Comparison of ENCODE assay signal across 28 cellular contexts in the genomic region with DNA sequence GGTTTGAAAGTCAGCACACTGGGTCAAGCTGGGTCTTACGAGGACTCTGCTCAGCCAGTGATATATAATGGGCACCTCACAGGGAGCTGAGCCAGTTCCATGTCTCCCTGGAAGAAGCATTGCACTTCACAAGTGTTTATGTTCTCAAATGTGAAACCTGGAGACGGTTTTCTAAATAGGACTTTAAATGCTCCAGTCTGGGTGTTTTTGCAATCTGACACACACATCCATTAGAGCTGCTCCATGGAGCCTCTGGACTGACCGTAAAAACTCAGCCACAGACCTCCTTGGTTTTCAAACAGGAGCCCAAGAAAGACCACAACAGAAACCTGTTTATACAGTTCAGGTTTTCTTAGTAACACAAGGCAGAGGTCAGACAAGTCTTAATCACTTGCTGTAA.
A peak's percentile ranks its signal among the peaks of the same experiment; 100 is the strongest.
DNase-seq lines count a peak whose midpoint lies in the region; TF ChIP-seq lines count a peak whose summit lies in the region.
"Had no signal": no experiment of that assay in that cellular context is flagged by ENCODE, and none has a peak within 500 bp of the region (broad histone marks: within the 10 kb centered on the region; RNA-seq: fewer than 3 reads in every experiment).

No MANE protein-coding gene starts in this region.

- H3K36me3 ChIP-seq in muscle layer of colon (ENCODE audit: insufficient read depth, low read length), result no peaks in the 10 kb centered on the region
- H3K36me3 ChIP-seq in stomach smooth muscle (ENCODE audit: control insufficient read depth in 2 of 2, insufficient read depth in 2 of 2, low read length in 2 of 2), result no peaks in the 10 kb centered on the region
- no peaks in the 10 kb centered on the region for H3K36me3 ChIP-seq in PC-9 (ENCODE audit: low read depth)
- H3K36me3 ChIP-seq: HAP-1 had no signal

- H3K4me3 ChIP-seq in astrocyte of the spinal cord (ENCODE audit: low read depth, low read length) (no peak overlapping the region), muscle layer of colon (ENCODE audit: low read depth in 1 of 2, low read length in 2 of 2) (no peak overlapping the region), stomach smooth muscle (ENCODE audit: low read length in 2 of 2) (no peak overlapping the region), PC-9 (no peak overlapping the region)
- H3K4me3 ChIP-seq: A549, GM12878, GM23248, HAP-1 had no signal

- H4K20me1 ChIP-seq in PC-9 (ENCODE audit: insufficient read depth), result no peaks in the 10 kb centered on the region

- H3K4me1 ChIP-seq in muscle layer of colon (ENCODE audit: insufficient read depth, low read length) (peaks cover 43% of the 10 kb centered on the region), stomach smooth muscle (ENCODE audit: control insufficient read depth, insufficient read depth, low read length) (peaks cover 20% of the 10 kb centered on the region), PC-9 (replicated peaks; ENCODE audit: insufficient read depth) (no peaks in the 10 kb centered on the region)
- H3K4me1 ChIP-seq: A549 had no signal

- H2AFZ ChIP-seq in PC-9, result no peak overlapping the region
- H2AFZ ChIP-seq: GM23248 had no signal

- DNase-seq in M059J (ENCODE audit: low read depth) (peak; percentile 3), astrocyte of the spinal cord (ENCODE audit: low read depth, low spot score) (peak; percentile 62), PC-9 (no peak), SW480 (ENCODE audit: low spot score) (no peak), AML-193 (lab: John Stamatoyannopoulos, UW) (no peak), AG20443 (ENCODE audit: low spot score) (no peak)
- DNase-seq: CD8-positive, alpha-beta T cell; DMS 273 treated with DMSO at 0.1 percent for 48 hours; DMS79; EL; GDM1; GM23248; HFFc6; KBM-7; MM.1S; NCI-H2029; NCI-H446; NCI-H526; NCI-H82; NK-92 treated with Interleukin-12 subunit alpha and Interleukin-12 subunit beta, amount 100 ng/mL, for 24 hours; SHP77 had no signal

- H3K27me3 ChIP-seq in muscle layer of colon (ENCODE audit: control insufficient read depth in 1 of 2, insufficient read depth in 2 of 2, low read length in 2 of 2) (no peaks in the 10 kb centered on the region), stomach smooth muscle (ENCODE audit: control insufficient read depth in 1 of 2, insufficient read depth in 2 of 2, low read length in 2 of 2) (no peaks in the 10 kb centered on the region), PC-9 (ENCODE audit: insufficient read depth, low read depth) (no peaks in the 10 kb centered on the region)

- H3F3A ChIP-seq in PC-9 (ENCODE audit: insufficient read depth, low read depth), result no peaks in the 10 kb centered on the region

- no TSS peak for BruUV-seq in PC-9 (replicated peaks; lab: Mats Ljungman, UMichigan)

- H3K4me2 ChIP-seq in PC-9, result no peak overlapping the region
- H3K4me2 ChIP-seq: A549 had no signal

- intact Hi-C loops in PC-9 (cut with micrococcal nuclease; ENCODE audit: unreplicated experiment), result no loop called here

- H3K9me2 ChIP-seq in PC-9 (ENCODE audit: insufficient read depth), result no peaks in the 10 kb centered on the region

- in situ Hi-C loops in astrocyte of the spinal cord (cut with HindIII; ENCODE audit: low sequenced_read_pairs), result no loop called here

- H3K9me3 ChIP-seq in muscle layer of colon (ENCODE audit: low read length) (no peaks in the 10 kb centered on the region), stomach smooth muscle (ENCODE audit: control insufficient read depth in 2 of 2, low read length in 2 of 2) (no peaks in the 10 kb centered on the region), PC-9 (ENCODE audit: insufficient read depth, low read depth) (no peaks in the 10 kb centered on the region)
- H3K9me3 ChIP-seq: A549, HAP-1 had no signal

- TF ChIP-seq CTCF in astrocyte of the spinal cord (IDR thresholded peaks at IDR 0.05; ENCODE audit: low read depth, low read length) (no peak), PC-9 (conservative IDR thresholded peaks at IDR 0.05) (no peak)

- CTCF ChIA-PET in PC-9 (lab: Charles Lee), result no interaction called here

- POLR2A ChIA-PET in PC-9 (lab: Charles Lee; ENCODE audit: unreplicated experiment), result no interaction called here

- H3K27ac ChIP-seq in muscle layer of colon (ENCODE audit: low read depth, low read length) (peak overlapping the region; percentile 76), stomach smooth muscle (ENCODE audit: low read length) (peak overlapping the region; percentile 79), PC-9 (no peak overlapping the region)
- H3K27ac ChIP-seq: A549, C4-2B, GM23248, RWPE1 had no signal

- no peak overlapping the region for H3K9ac ChIP-seq in muscle layer of colon (ENCODE audit: low read length)
- no peak overlapping the region for H3K9ac ChIP-seq in stomach smooth muscle (ENCODE audit: low read length in 2 of 2)
- H3K9ac ChIP-seq: GM23248 had no signal

- no peaks in the 10 kb centered on the region for H3K79me2 ChIP-seq in PC-9 (ENCODE audit: low read depth)

Comparison
In these comparisons a context has a peak if more than half of its experiments do, and no peak if none do; other contexts are left out.
1. DNase-seq: peak in M059J (single experiment) and astrocyte of the spinal cord (single experiment); none in PC-9 (0 of 2), SW480 (single experiment), AML-193 (0 of 2) and AG20443 (single experiment).